Comparison of ENCODE assay signal across 8 cellular contexts in the genomic region with DNA sequence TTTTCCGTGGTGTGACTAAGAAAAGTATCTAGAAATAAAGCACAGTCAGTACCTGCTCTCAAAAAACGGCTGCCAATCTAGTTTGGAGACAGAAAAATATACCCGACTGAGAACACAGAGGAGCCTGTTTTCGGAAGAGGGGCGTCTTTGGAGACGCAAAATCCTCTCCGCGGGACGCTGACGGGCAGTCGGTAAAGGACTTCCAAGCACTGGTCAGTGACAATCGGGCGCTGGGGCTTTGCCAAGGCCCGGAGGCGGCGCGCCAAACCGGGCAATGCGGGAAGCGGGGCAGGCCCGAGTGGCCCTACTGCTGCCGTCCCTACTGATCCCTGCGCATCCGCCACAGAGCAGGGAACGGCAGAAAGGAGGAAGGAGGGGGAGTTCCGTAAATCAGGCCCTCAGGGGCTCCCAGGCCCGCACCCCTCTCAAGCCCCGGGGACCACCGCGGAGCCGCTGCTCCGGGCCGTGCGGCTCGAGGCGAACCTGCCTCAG. TPM values are rescaled to one million over a fixed set of nuclear protein-coding genes. Genes with fewer than 3 reads are reported as not detected.
DNase-seq lines count a peak whose midpoint lies in the region; ATAC-seq and TF ChIP-seq lines count a peak whose summit lies in the region.

No MANE protein-coding gene starts in this region.

- H3K4me3 ChIP-seq in Karpas-422 (ENCODE audit: low read length), result peak overlapping the region; percentile 78
- peak overlapping the region; percentile 79 to 99 for H3K4me3 ChIP-seq in gastroesophageal sphincter
- peak overlapping the region; percentile 96 for H3K4me3 ChIP-seq in neuron (ENCODE audit: low read length)

- TF ChIP-seq EP300 in gastroesophageal sphincter (IDR thresholded peaks at IDR 0.05), result no peak

- TF ChIP-seq POLR2A in gastroesophageal sphincter (IDR thresholded peaks at IDR 0.05), result no peak

- 0 out of 2 replicates have a peak, but pooled peaks cover 4% of the 10 kb centered on the region for H4K20me1 ChIP-seq in Karpas-422 (ENCODE audit: insufficient read depth, low read depth, low read length)

- peak overlapping the region; percentile 69 for H3K27ac ChIP-seq in Karpas-422 (ENCODE audit: low read length)
- peak overlapping the region; percentile 87 to 100 (median 98) for H3K27ac ChIP-seq in gastroesophageal sphincter

- no peaks in the 10 kb centered on the region for H3K27me3 Mint-ChIP-seq in activated T-helper 17 cell treated with anti-CD3 and anti-CD28 coated beads, Interleukin-2, amount 50 U/mL, for 72 hours

- peak overlapping the region; percentile 78 for H3K4me3 Mint-ChIP-seq in activated T-helper 17 cell treated with anti-CD3 and anti-CD28 coated beads, Interleukin-2, amount 50 U/mL, for 72 hours

- H3K27me3 ChIP-seq in Karpas-422 (ENCODE audit: low read length) (no peaks in the 10 kb centered on the region), gastroesophageal sphincter (no peaks in the 10 kb centered on the region), neuron (ENCODE audit: insufficient read depth, low read length) (no peaks in the 10 kb centered on the region)

- H3K79me2 ChIP-seq in Karpas-422 (ENCODE audit: low read length), result peaks cover 52% of the 10 kb centered on the region

- H3K4me1 Mint-ChIP-seq in activated T-helper 17 cell treated with anti-CD3 and anti-CD28 coated beads, Interleukin-2, amount 50 U/mL, for 72 hours, result peaks cover 5% of the 10 kb centered on the region

- H3K9me2 ChIP-seq in Karpas-422 (replicated peaks; ENCODE audit: insufficient read depth, low read length), result no peaks in the 10 kb centered on the region

- H3K4me1 ChIP-seq in Karpas-422 (ENCODE audit: low read length) (peaks cover 26% of the 10 kb centered on the region), gastroesophageal sphincter (peaks cover 0 to 32% (median 5%) of the 10 kb centered on the region in 3 donors), neuron (ENCODE audit: insufficient read depth, low read length) (peaks cover 21% of the 10 kb centered on the region)

- no peak for TF ChIP-seq CTCF in gastroesophageal sphincter (IDR thresholded peaks at IDR 0.05)

- no peak overlapping the region for H2AFZ ChIP-seq in Karpas-422 (ENCODE audit: low read length)
- H2AFZ ChIP-seq in neuron (ENCODE audit: low read depth, low read length), result peak overlapping the region; percentile 65

- peak; percentile 66 for DNase-seq in COLO668 (lab: John Stamatoyannopoulos, UW; ENCODE audit: unreplicated experiment)
- DNase-seq in Karpas-422, result no peak
- DNase-seq in amniotic stem cell (lab: John Stamatoyannopoulos, UW), result no peak

- no peaks in the 10 kb centered on the region for H3K9me3 Mint-ChIP-seq in activated T-helper 17 cell treated with anti-CD3 and anti-CD28 coated beads, Interleukin-2, amount 50 U/mL, for 72 hours

- H3K9ac ChIP-seq in Karpas-422 (ENCODE audit: low read length), result peak overlapping the region; percentile 87

- peaks cover 26% of the 10 kb centered on the region for H3K36me3 ChIP-seq in Karpas-422 (ENCODE audit: insufficient read depth, low read length)
- H3K36me3 ChIP-seq in gastroesophageal sphincter, result peaks cover 0 to 13% of the 10 kb centered on the region in 2 donors
- H3K36me3 ChIP-seq in neuron (ENCODE audit: insufficient read depth, low read length), result peaks cover 23% of the 10 kb centered on the region

- H3K4me2 ChIP-seq in Karpas-422 (ENCODE audit: low read depth, low read length, poor library complexity, severe bottlenecking), result peak overlapping the region; percentile 77

- H3K9me3 ChIP-seq in Karpas-422 (ENCODE audit: low read length), result no peaks in the 10 kb centered on the region
- no peaks in the 10 kb centered on the region for H3K9me3 ChIP-seq in gastroesophageal sphincter
- no peaks in the 10 kb centered on the region for H3K9me3 ChIP-seq in neuron (ENCODE audit: low read length)

- peaks cover 20% of the 10 kb centered on the region for H3K36me3 Mint-ChIP-seq in activated T-helper 17 cell treated with anti-CD3 and anti-CD28 coated beads, Interleukin-2, amount 50 U/mL, for 72 hours (ENCODE audit: low read depth)

- WGBS in gastroesophageal sphincter (ENCODE audit: low coverage in 1 of 2), 2 donors, result 0 to 1% methylated on average over 6 to 24 of the region's 36 CpGs

- ATAC-seq in GM19438 (IDR thresholded peaks at IDR 0.05; ENCODE audit: low read depth, unreplicated experiment) (peak; percentile 26), gastroesophageal sphincter (peak; percentile 39), HG02973 (IDR thresholded peaks at IDR 0.05; ENCODE audit: unreplicated experiment) (no peak)
- ATAC-seq in activated T-helper 17 cell treated with anti-CD3 and anti-CD28 coated beads, Interleukin-2, amount 50 U/mL, for 72 hours (replicated peaks), result peak; percentile 15

- peak overlapping the region; percentile 74 for H3K27ac Mint-ChIP-seq in activated T-helper 17 cell treated with anti-CD3 and anti-CD28 coated beads, Interleukin-2, amount 50 U/mL, for 72 hours

RNA-seq across cellular contexts. Expression of gene DPY19L3, which starts 0.6 kb away (rescaled TPM):
- 30.6 and 45.1 TPM in 2 replicates for total RNA-seq in Karpas-422 (2014; rRNA removed; shearing (Covaris generic); ENCODE audit: low replicate concordance)
- total RNA-seq in activated T-helper 17 cell treated with anti-CD3 and anti-CD28 coated beads, Interleukin-2, amount 50 U/mL, for 72 hours, result 10 to 100 TPM; 14.8 to 15.0 TPM
- total RNA-seq in gastroesophageal sphincter, result 10 to 100 TPM; 12.9 to 34.1 (median 18.5) TPM

RNA-seq across cellular contexts. Expression of gene ZNF507, which starts 59.6 kb away (rescaled TPM):
- total RNA-seq in Karpas-422 (2014; rRNA removed; shearing (Covaris generic); ENCODE audit: low replicate concordance), result 11.1 and 14.6 TPM in 2 replicates
- total RNA-seq in activated T-helper 17 cell treated with anti-CD3 and anti-CD28 coated beads, Interleukin-2, amount 50 U/mL, for 72 hours, result 10 to 100 TPM; 22.1 to 27.5 TPM
- total RNA-seq in gastroesophageal sphincter, result 10 to 100 TPM; 13.9 to 28.8 (median 22.3) TPM
